Comparison of ENCODE assay signal across 1 cellular context in the genomic region with DNA sequence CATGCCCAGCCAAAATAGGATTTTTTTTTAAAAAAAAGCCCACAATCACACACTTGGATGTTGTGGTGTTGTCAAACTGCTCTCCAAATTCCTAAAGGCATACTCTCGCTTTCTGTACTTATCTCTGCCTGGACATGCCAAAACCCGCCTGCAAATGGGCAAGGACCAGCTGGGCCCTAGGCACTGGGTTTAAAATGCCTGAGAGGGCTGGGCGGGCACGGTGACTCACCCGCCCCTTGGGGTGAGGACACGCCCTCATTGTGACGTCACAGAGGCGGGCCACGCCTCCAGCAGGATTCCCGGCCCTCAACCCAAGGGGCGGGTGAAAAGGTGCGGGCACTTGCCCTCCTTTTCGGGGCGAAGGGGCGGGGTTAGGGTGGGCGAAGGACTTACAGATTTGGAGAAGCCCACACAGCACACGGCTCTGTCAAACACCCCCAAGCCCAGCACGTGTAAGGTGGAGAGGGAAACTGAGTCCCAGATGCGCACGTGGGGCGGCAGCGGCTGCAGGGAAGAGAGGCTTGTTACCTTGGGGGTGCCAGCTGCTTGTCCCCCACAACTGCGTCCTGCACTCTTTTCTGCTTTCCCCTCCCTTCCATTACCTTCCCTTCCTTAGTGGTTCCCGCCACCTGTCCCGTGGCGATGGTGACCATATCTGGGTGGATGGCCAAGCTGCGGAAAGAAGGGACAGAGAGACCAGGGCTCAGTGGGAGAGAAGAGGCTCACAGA.
TF ChIP-seq lines count a peak whose summit lies in the region.

No MANE protein-coding gene starts in this region.

TF ChIP-seq in HepG2, 621 proteins besides CTCF, POLR2A, EP300 and RAD21 (continued from another document):
- TF ChIP-seq ZNF660 (CRISPR knock-in tag; IDR thresholded peaks at IDR 0.05; ENCODE audit: borderline replicate concordance, low read depth) (no peak), AKNA (CRISPR knock-in tag; IDR thresholded peaks at IDR 0.05; ENCODE audit: borderline replicate concordance) (no peak), NR2F2 (IDR thresholded peaks at IDR 0.05; ENCODE audit: borderline replicate concordance, low read depth) (no peak), ZNF704 (CRISPR knock-in tag; IDR thresholded peaks at IDR 0.05; ENCODE audit: borderline replicate concordance) (no peak), E2F5 (CRISPR knock-in tag; conservative IDR thresholded peaks at IDR 0.05) (no peak), CREM (IDR thresholded peaks at IDR 0.05) (peak; percentile 40; the same call in 1 of the 2 replicates), CREM (CRISPR knock-in tag; IDR thresholded peaks at IDR 0.05) (no peak)
